ENCODE assay signal across 26 cellular contexts in the genomic region with DNA sequence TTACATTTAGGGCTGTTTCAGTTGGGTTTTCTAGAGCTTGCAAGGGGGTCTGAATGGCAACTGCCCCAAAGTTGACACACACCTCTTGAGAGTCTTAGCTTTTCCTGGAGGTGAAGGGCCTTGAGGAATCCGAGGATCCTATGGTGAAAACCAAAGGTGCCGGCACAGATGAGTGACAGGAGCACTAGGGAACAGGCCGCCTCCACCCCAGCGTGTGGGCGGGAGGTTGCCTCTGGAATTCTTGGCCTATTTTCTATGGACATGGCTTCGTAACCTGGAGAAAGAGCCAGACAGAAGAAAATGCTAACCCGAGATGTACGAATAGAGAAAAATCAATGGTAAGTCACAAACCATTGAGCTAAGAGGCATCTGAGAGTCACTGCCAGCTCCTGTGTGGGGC.
"Had no signal": no experiment of that assay in that cellular context is flagged by ENCODE, and none has a peak within 500 bp of the region (broad histone marks: within the 10 kb centered on the region; RNA-seq: fewer than 3 reads in every experiment).

No MANE protein-coding gene starts in this region.

- H3K27me3 ChIP-seq: breast epithelium, suprapubic skin had no signal

- H3K27me3 Mint-ChIP-seq: dendritic cell treated with granulocyte-macrophage colony-stimulating factor and Interleukin-4, amounts not matched to agents 40 ng/mL and 50 ng/mL, for 4 days had no signal

- H3K4me1 Mint-ChIP-seq: activated naive CD4-positive, alpha-beta T cell treated with anti-CD3 and anti-CD28 coated beads, Interleukin-2, amount 50 U/mL, for 24 hours; activated naive CD8-positive, alpha-beta T cell treated with anti-CD3 and anti-CD28 coated beads, Interleukin-2, amount 50 U/mL, for 24 hours; activated T-helper 17 cell treated with anti-CD3 and anti-CD28 coated beads, Interleukin-2, amount 50 U/mL, for 72 hours; memory B cell; naive thymus-derived CD8-positive, alpha-beta T cell; T-helper 17 cell had no signal

- H3K9me3 ChIP-seq: suprapubic skin had no signal

- H3K36me3 ChIP-seq: breast epithelium, suprapubic skin, tibial artery had no signal

- H3K4me3 Mint-ChIP-seq: activated CD8-positive, alpha-beta T cell treated with anti-CD3 and anti-CD28 coated beads for 36 hours; activated naive CD4-positive, alpha-beta T cell treated with anti-CD3 and anti-CD28 coated beads, Interleukin-2, amount 50 U/mL, for 24 hours; activated naive CD8-positive, alpha-beta T cell treated with anti-CD3 and anti-CD28 coated beads, Interleukin-2, amount 50 U/mL, for 24 hours; activated T-cell treated with anti-CD3 and anti-CD28 coated beads, Interleukin-2, amount 50 U/mL, for 4 hours; activated T-helper 17 cell treated with anti-CD3 and anti-CD28 coated beads, Interleukin-2, amount 50 U/mL, for 72 hours; dendritic cell treated with granulocyte-macrophage colony-stimulating factor and Interleukin-4, amounts not matched to agents 40 ng/mL and 50 ng/mL, for 4 days; endodermal cell; memory B cell; naive thymus-derived CD8-positive, alpha-beta T cell; T-helper 17 cell had no signal

- H3K27ac ChIP-seq: breast epithelium, suprapubic skin, tibial artery had no signal

- ATAC-seq: activated CD8-positive, alpha-beta T cell treated with anti-CD3 and anti-CD28 coated beads for 36 hours; activated naive CD8-positive, alpha-beta T cell treated with anti-CD3 and anti-CD28 coated beads, Interleukin-2, amount 50 U/mL, for 24 hours; activated T-cell treated with anti-CD3 and anti-CD28 coated beads, Interleukin-2, amount 50 U/mL, for 4 hours; activated T-helper 17 cell treated with anti-CD3 and anti-CD28 coated beads, Interleukin-2, amount 50 U/mL, for 72 hours; esophagus mucosa; left cardiac atrium; naive thymus-derived CD8-positive, alpha-beta T cell; right cardiac atrium; T-helper 17 cell had no signal

- DNase-seq: activated CD4-positive, alpha-beta T cell treated with anti-CD3 and anti-CD28 coated beads, Interleukin-2, amount 50 U/mL, for 1 hour; activated CD4-positive, CD25-positive, alpha-beta regulatory T cell treated with anti-CD3 and anti-CD28 coated beads, Interleukin-2, amount 50 U/mL, for 72 hours; activated CD8-positive, alpha-beta T cell treated with anti-CD3 and anti-CD28 coated beads for 36 hours; activated gamma-delta T cell treated with Interleukin-2 at 50 U/mL for 16 hours; activated naive CD8-positive, alpha-beta T cell treated with anti-CD3 and anti-CD28 coated beads, Interleukin-2, amount 50 U/mL, for 24 hours; activated T-cell treated with anti-CD3 and anti-CD28 coated beads, Interleukin-2, amount 50 U/mL, for 4 hours; amygdala; central memory CD4-positive, alpha-beta T cell; foreskin melanocyte; left cardiac atrium; naive thymus-derived CD8-positive, alpha-beta T cell; right cardiac atrium; stimulated activated naive CD4-positive, alpha-beta T cell; SW 1271; T-helper 17 cell; T1000; tibial artery had no signal

- H3K9me3 Mint-ChIP-seq: activated CD8-positive, alpha-beta T cell treated with anti-CD3 and anti-CD28 coated beads for 36 hours; activated naive CD4-positive, alpha-beta T cell treated with anti-CD3 and anti-CD28 coated beads, Interleukin-2, amount 50 U/mL, for 24 hours; activated naive CD8-positive, alpha-beta T cell treated with anti-CD3 and anti-CD28 coated beads, Interleukin-2, amount 50 U/mL, for 24 hours; activated T-cell treated with anti-CD3 and anti-CD28 coated beads, Interleukin-2, amount 50 U/mL, for 4 hours; activated T-helper 17 cell treated with anti-CD3 and anti-CD28 coated beads, Interleukin-2, amount 50 U/mL, for 72 hours; dendritic cell treated with granulocyte-macrophage colony-stimulating factor and Interleukin-4, amounts not matched to agents 40 ng/mL and 50 ng/mL, for 4 days had no signal

- H3K4me3 ChIP-seq: breast epithelium, suprapubic skin, tibial artery had no signal

- H3K36me3 Mint-ChIP-seq: activated naive CD4-positive, alpha-beta T cell treated with anti-CD3 and anti-CD28 coated beads, Interleukin-2, amount 50 U/mL, for 24 hours; memory B cell; naive thymus-derived CD8-positive, alpha-beta T cell had no signal

- FAIRE-seq: keratinocyte had no signal

- H3K4me1 ChIP-seq: breast epithelium, tibial artery had no signal

- H3K27ac Mint-ChIP-seq: activated CD8-positive, alpha-beta T cell treated with anti-CD3 and anti-CD28 coated beads for 36 hours; activated naive CD4-positive, alpha-beta T cell treated with anti-CD3 and anti-CD28 coated beads, Interleukin-2, amount 50 U/mL, for 24 hours; activated naive CD8-positive, alpha-beta T cell treated with anti-CD3 and anti-CD28 coated beads, Interleukin-2, amount 50 U/mL, for 24 hours; activated T-helper 17 cell treated with anti-CD3 and anti-CD28 coated beads, Interleukin-2, amount 50 U/mL, for 72 hours; dendritic cell treated with granulocyte-macrophage colony-stimulating factor and Interleukin-4, amounts not matched to agents 40 ng/mL and 50 ng/mL, for 4 days; endodermal cell; memory B cell; naive thymus-derived CD8-positive, alpha-beta T cell; T-helper 17 cell had no signal
